ENCODE assay signal across 1 cellular context in the genomic region with DNA sequence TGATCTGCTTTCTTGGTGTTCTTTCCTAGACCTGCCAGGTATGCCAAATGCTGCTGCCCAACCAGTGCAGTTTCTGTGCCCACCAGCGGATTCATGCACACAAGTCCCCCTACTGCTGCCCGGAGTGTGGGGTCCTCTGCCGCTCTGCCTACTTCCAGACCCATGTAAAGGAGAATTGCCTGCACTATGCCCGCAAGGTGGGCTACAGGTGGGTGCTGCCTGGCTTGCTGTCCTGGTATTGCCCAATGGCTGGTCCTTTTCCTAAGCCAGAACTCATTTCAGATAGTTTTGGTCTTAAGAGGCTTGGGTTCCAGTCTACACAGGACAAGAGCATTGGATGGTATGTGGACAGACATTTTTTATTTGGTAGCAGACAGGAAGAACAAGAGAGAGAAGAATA.
TF ChIP-seq lines count a peak whose summit lies in the region.

No MANE protein-coding gene starts in this region.

TF ChIP-seq in SK-N-SH, 30 proteins besides CTCF, POLR2A, EP300 and RAD21:
- TF ChIP-seq, protein P1, sequence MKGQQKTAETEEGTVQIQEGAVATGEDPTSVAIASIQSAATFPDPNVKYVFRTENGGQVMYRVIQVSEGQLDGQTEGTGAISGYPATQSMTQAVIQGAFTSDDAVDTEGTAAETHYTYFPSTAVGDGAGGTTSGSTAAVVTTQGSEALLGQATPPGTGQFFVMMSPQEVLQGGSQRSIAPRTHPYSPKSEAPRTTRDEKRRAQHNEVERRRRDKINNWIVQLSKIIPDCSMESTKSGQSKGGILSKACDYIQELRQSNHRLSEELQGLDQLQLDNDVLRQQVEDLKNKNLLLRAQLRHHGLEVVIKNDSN (IDR thresholded peaks at IDR 0.05; ENCODE audit: borderline replicate concordance, low read depth) = no peak
- TF ChIP-seq SMC3 (IDR thresholded peaks at IDR 0.05; ENCODE audit: low read depth, low read length) (no peak), TAF1 (IDR thresholded peaks at IDR 0.05; ENCODE audit: borderline replicate concordance, low read depth, low read length) (no peak), MEF2A (IDR thresholded peaks at IDR 0.05; ENCODE audit: borderline replicate concordance, low read depth) (no peak), TEAD4 (IDR thresholded peaks at IDR 0.05; ENCODE audit: borderline replicate concordance, insufficient read depth) (no peak), MXI1 (IDR thresholded peaks at IDR 0.05; ENCODE audit: low read depth, low read length) (no peak), RXRA (IDR thresholded peaks at IDR 0.05; ENCODE audit: borderline replicate concordance, low read depth) (no peak), NFIC (IDR thresholded peaks at IDR 0.05; ENCODE audit: borderline replicate concordance) (no peak), RCOR1 (IDR thresholded peaks at IDR 0.05; ENCODE audit: low read length) (no peak), FOXM1 (IDR thresholded peaks at IDR 0.05; ENCODE audit: low read depth) (no peak), TCF12 (IDR thresholded peaks at IDR 0.05) (no peak)
- TF ChIP-seq, protein P2, sequence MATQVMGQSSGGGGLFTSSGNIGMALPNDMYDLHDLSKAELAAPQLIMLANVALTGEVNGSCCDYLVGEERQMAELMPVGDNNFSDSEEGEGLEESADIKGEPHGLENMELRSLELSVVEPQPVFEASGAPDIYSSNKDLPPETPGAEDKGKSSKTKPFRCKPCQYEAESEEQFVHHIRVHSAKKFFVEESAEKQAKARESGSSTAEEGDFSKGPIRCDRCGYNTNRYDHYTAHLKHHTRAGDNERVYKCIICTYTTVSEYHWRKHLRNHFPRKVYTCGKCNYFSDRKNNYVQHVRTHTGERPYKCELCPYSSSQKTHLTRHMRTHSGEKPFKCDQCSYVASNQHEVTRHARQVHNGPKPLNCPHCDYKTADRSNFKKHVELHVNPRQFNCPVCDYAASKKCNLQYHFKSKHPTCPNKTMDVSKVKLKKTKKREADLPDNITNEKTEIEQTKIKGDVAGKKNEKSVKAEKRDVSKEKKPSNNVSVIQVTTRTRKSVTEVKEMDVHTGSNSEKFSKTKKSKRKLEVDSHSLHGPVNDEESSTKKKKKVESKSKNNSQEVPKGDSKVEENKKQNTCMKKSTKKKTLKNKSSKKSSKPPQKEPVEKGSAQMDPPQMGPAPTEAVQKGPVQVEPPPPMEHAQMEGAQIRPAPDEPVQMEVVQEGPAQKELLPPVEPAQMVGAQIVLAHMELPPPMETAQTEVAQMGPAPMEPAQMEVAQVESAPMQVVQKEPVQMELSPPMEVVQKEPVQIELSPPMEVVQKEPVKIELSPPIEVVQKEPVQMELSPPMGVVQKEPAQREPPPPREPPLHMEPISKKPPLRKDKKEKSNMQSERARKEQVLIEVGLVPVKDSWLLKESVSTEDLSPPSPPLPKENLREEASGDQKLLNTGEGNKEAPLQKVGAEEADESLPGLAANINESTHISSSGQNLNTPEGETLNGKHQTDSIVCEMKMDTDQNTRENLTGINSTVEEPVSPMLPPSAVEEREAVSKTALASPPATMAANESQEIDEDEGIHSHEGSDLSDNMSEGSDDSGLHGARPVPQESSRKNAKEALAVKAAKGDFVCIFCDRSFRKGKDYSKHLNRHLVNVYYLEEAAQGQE (IDR thresholded peaks at IDR 0.05; ENCODE audit: low read depth, low read length) = no peak
- TF ChIP-seq, protein P3, sequence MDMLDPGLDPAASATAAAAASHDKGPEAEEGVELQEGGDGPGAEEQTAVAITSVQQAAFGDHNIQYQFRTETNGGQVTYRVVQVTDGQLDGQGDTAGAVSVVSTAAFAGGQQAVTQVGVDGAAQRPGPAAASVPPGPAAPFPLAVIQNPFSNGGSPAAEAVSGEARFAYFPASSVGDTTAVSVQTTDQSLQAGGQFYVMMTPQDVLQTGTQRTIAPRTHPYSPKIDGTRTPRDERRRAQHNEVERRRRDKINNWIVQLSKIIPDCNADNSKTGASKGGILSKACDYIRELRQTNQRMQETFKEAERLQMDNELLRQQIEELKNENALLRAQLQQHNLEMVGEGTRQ (IDR thresholded peaks at IDR 0.05; ENCODE audit: borderline replicate concordance, low read depth, low read length) = no peak
- TF ChIP-seq, protein P4, sequence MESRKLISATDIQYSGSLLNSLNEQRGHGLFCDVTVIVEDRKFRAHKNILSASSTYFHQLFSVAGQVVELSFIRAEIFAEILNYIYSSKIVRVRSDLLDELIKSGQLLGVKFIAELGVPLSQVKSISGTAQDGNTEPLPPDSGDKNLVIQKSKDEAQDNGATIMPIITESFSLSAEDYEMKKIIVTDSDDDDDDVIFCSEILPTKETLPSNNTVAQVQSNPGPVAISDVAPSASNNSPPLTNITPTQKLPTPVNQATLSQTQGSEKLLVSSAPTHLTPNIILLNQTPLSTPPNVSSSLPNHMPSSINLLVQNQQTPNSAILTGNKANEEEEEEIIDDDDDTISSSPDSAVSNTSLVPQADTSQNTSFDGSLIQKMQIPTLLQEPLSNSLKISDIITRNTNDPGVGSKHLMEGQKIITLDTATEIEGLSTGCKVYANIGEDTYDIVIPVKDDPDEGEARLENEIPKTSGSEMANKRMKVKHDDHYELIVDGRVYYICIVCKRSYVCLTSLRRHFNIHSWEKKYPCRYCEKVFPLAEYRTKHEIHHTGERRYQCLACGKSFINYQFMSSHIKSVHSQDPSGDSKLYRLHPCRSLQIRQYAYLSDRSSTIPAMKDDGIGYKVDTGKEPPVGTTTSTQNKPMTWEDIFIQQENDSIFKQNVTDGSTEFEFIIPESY (IDR thresholded peaks at IDR 0.05; ENCODE audit: borderline replicate concordance, low read depth) = no peak
